Comparison of ENCODE assay signal across 18 cellular contexts in genomic region chr11:11171285-11171684, GRCh38.
DNase-seq lines count a peak whose midpoint lies in the region; ATAC-seq and TF ChIP-seq lines count a peak whose summit lies in the region.
"Had no signal": no experiment of that assay in that cellular context is flagged by ENCODE, and none has a peak within 500 bp of the region (broad histone marks: within the 10 kb centered on the region; RNA-seq: fewer than 3 reads in every experiment).

No MANE protein-coding gene starts in this region.

- H3K4me1 ChIP-seq in IMR-90 (ENCODE audit: control insufficient read depth, insufficient read depth, low read length), result no peaks in the 10 kb centered on the region; the same call in 1 of the 2 replicates
- H3K4me1 ChIP-seq: A549 had no signal

- no peak overlapping the region for H2BK5ac ChIP-seq in IMR-90 (ENCODE audit: low read depth, low read length, poor library complexity, severe bottlenecking)

- H2BK120ac ChIP-seq in IMR-90 (ENCODE audit: low read depth, low read length), result no peak overlapping the region

- ATAC-seq in IMR-90 (ENCODE audit: low read depth), result peak; percentile 73
- ATAC-seq in effector memory CD8-positive, alpha-beta T cell (replicated peaks), result no peak
- no peak for ATAC-seq in esophagus mucosa
- no peak for ATAC-seq in T-cell (replicated peaks in 1 of 4)
- ATAC-seq: A549, HepG2 had no signal

- TF ChIP-seq CTCF in IMR-90 (conservative IDR thresholded peaks at IDR 0.05; ENCODE audit: low read depth, low read length), result no peak
- no peak for TF ChIP-seq CTCF in nephron (IDR thresholded peaks at IDR 0.05; ENCODE audit: unreplicated experiment in 3 of 3)

- peak; percentile 11 for DNase-seq in A172 (ENCODE audit: low spot score)
- DNase-seq in IMR-90, result peak; percentile 4
- no peak for DNase-seq in effector memory CD8-positive, alpha-beta T cell
- DNase-seq in SKM-1 treated with dmso at 0.1 percent for 144 hours (lab: John Stamatoyannopoulos, UW; ENCODE audit: unreplicated experiment), result no peak
- no peak for DNase-seq in T-cell
- DNase-seq in NCI-H69 (lab: John Stamatoyannopoulos, UW), result no peak
- DNase-seq: dermis blood vessel endothelial cell, NCI-H1048, NCI-H748 treated with DMSO at 0.1 percent for 48 hours, trophoblast cell had no signal

- no TSS peak for BruUV-seq in IMR-90 (replicated peaks; lab: Mats Ljungman, UMichigan)

- peaks cover 11% of the 10 kb centered on the region for H3K36me3 Mint-ChIP-seq in effector memory CD8-positive, alpha-beta T cell (ENCODE audit: insufficient read depth)
- H3K36me3 Mint-ChIP-seq in nephron (ENCODE audit: low read depth) (no peaks in the 10 kb centered on the region), T-cell (no peaks in the 10 kb centered on the region)
- H3K36me3 Mint-ChIP-seq: natural killer cell treated with Interleukin-12 subunit alpha and Interleukin-12 subunit beta and Interleukin-15 and Interleukin-18, amount 100 ng/mL, for 72 hours had no signal

- H3K9me3 Mint-ChIP-seq in effector memory CD8-positive, alpha-beta T cell, result no peaks in the 10 kb centered on the region
- H3K9me3 Mint-ChIP-seq in nephron, result peaks cover 2% of the 10 kb centered on the region
- H3K9me3 Mint-ChIP-seq in T-cell, result no peaks in the 10 kb centered on the region
- H3K9me3 Mint-ChIP-seq: activated T-helper 17 cell treated with anti-CD3 and anti-CD28 coated beads, Interleukin-2, amount 50 U/mL, for 72 hours; CD4-positive, alpha-beta T cell; natural killer cell treated with Interleukin-12 subunit alpha and Interleukin-12 subunit beta and Interleukin-15 and Interleukin-18, amount 100 ng/mL, for 72 hours had no signal

- H2BK15ac ChIP-seq in IMR-90 (ENCODE audit: low read depth, low read length), result no peak overlapping the region; the same call in 2 of the 3 replicates

- no peaks in the 10 kb centered on the region for H3K36me3 ChIP-seq in IMR-90 (ENCODE audit: control insufficient read depth, insufficient read depth, low read length)

- H3K14ac ChIP-seq in IMR-90 (replicated peaks; ENCODE audit: low read depth, low read length), result no peak overlapping the region

- H2AK5ac ChIP-seq in IMR-90 (ENCODE audit: low read depth, low read length), result no peak overlapping the region

- H3K9me1 ChIP-seq in IMR-90 (ENCODE audit: insufficient read depth, low read length), result 0 out of 2 replicates have a peak, but pooled peaks cover 4% of the 10 kb centered on the region

- H2BK20ac ChIP-seq in IMR-90 (ENCODE audit: low read depth, low read length), result 0 out of 2 replicates have a peak overlapping the region, but pooled peaks have one; percentile 12

- no peak overlapping the region for H3K4me3 Mint-ChIP-seq in effector memory CD8-positive, alpha-beta T cell
- H3K4me3 Mint-ChIP-seq in nephron (no peak overlapping the region), T-cell (peak overlapping the region in 1 of 3 donors; percentile 4)
- H3K4me3 Mint-ChIP-seq: activated T-helper 17 cell treated with anti-CD3 and anti-CD28 coated beads, Interleukin-2, amount 50 U/mL, for 72 hours; CD4-positive, alpha-beta T cell; natural killer cell treated with Interleukin-12 subunit alpha and Interleukin-12 subunit beta and Interleukin-15 and Interleukin-18, amount 100 ng/mL, for 72 hours had no signal

- H4K20me1 ChIP-seq in IMR-90 (ENCODE audit: insufficient read depth, low read length), result no peaks in the 10 kb centered on the region

- H4K91ac ChIP-seq in IMR-90 (ENCODE audit: insufficient read depth, low read depth, low read length), result peak overlapping the region; percentile 58; the same call in 1 of the 2 replicates

- no peak overlapping the region for H3K4me2 ChIP-seq in IMR-90 (ENCODE audit: low read depth, low read length)
- H3K4me2 ChIP-seq: A549 had no signal

- TF ChIP-seq RAD21 in IMR-90 (IDR thresholded peaks at IDR 0.05; ENCODE audit: low read length), result no peak

- no peak overlapping the region for H3K4me3 ChIP-seq in IMR-90 (ENCODE audit: insufficient read depth, low read depth, low read length)
- H3K4me3 ChIP-seq: A549 had no signal

- intact Hi-C loops in IMR-90 (cut with micrococcal nuclease), result no loop called here

- CTCF ChIA-PET in IMR-90 (lab: Yijun Ruan, JAX), result no interaction called here
- CTCF ChIA-PET in T-cell (lab: Charles Lee), result interaction anchor here in 1 of 2 donors (1.1 kb wide), 1 partner anchor 14 kb away, joined by 5 read pairs; no protein-coding TSS in a partner anchor

- peak overlapping the region; percentile 7 for H2AK9ac ChIP-seq in IMR-90 (replicated peaks; ENCODE audit: low read depth, low read length, poor library complexity)

- in situ Hi-C loops in IMR-90 (cut with MboI; ENCODE audit: low sequenced_read_pairs), result no loop called here

- no peak overlapping the region for H4K5ac ChIP-seq in IMR-90 (ENCODE audit: low read depth, low read length)

- H3K27me3 ChIP-seq in IMR-90 (ENCODE audit: control insufficient read depth, insufficient read depth, low read length), result peaks cover 25% of the 10 kb centered on the region

- peaks cover 17 to 18% of the 10 kb centered on the region in 2 donors for H3K4me1 Mint-ChIP-seq in effector memory CD8-positive, alpha-beta T cell (ENCODE audit: low read depth in 2 of 2)
- H3K4me1 Mint-ChIP-seq in nephron, result peaks cover 49% of the 10 kb centered on the region
- peaks cover 12 to 22% (median 14%) of the 10 kb centered on the region in 3 donors for H3K4me1 Mint-ChIP-seq in T-cell
- H3K4me1 Mint-ChIP-seq: activated T-helper 17 cell treated with anti-CD3 and anti-CD28 coated beads, Interleukin-2, amount 50 U/mL, for 72 hours had no signal

- dilution Hi-C loops in IMR-90 (cut with HindIII; ENCODE audit: low sequenced_read_pairs, unreplicated experiment), result no loop called here

- no peak overlapping the region; a peak in 1 of 4 replicates for H4K8ac ChIP-seq in IMR-90 (ENCODE audit: low read depth in 2 of 2, low read length in 2 of 2)

- POLR2A ChIA-PET in IMR-90 (lab: Charles Lee; ENCODE audit: unreplicated experiment) (no interaction called here), T-cell (lab: Charles Lee) (no interaction called here)

- no peak overlapping the region for H3K4ac ChIP-seq in IMR-90 (ENCODE audit: low read depth, low read length)

- no peaks in the 10 kb centered on the region for H3K79me1 ChIP-seq in IMR-90 (ENCODE audit: low read depth in 1 of 2, low read length in 2 of 2)

- peak overlapping the region; percentile 55 to 85 for H3K27ac Mint-ChIP-seq in effector memory CD8-positive, alpha-beta T cell
- peak overlapping the region in 2 of 3 experiments; percentile 34 to 48 for H3K27ac Mint-ChIP-seq in nephron
- no peak overlapping the region for H3K27ac Mint-ChIP-seq in T-cell

- no peak overlapping the region for H3K18ac ChIP-seq in IMR-90 (ENCODE audit: low read depth, low read length)

- no peak for TF ChIP-seq POLR2A in IMR-90 (IDR thresholded peaks at IDR 0.05; ENCODE audit: low read depth, low read length)

- H3K56ac ChIP-seq in IMR-90 (ENCODE audit: extremely low read depth, insufficient read depth, low read length), result no peak overlapping the region

- H3K27me3 Mint-ChIP-seq in effector memory CD8-positive, alpha-beta T cell, result peaks cover 18 to 37% of the 10 kb centered on the region in 2 donors
- H3K27me3 Mint-ChIP-seq in nephron (ENCODE audit: low read depth), result peaks cover 11% of the 10 kb centered on the region
- H3K27me3 Mint-ChIP-seq in T-cell, result no peaks in the 10 kb centered on the region
- H3K27me3 Mint-ChIP-seq: activated T-helper 17 cell treated with anti-CD3 and anti-CD28 coated beads, Interleukin-2, amount 50 U/mL, for 72 hours; CD4-positive, alpha-beta T cell had no signal

- no CpG with 5 or more reads among the region's 3 CpGs for WGBS in IMR-90 (ENCODE audit: extremely low coverage in 2 of 2, insufficient read length in 1 of 2), 2 experiments

- no peaks in the 10 kb centered on the region for H3K9me3 ChIP-seq in IMR-90 (ENCODE audit: control insufficient read depth, insufficient read depth, low read length)
- H3K9me3 ChIP-seq: A549 had no signal

- no peak overlapping the region for H3K23ac ChIP-seq in IMR-90 (ENCODE audit: low read depth, low read length)

- no peak overlapping the region for H3K27ac ChIP-seq in IMR-90 (ENCODE audit: insufficient read depth, low read length)
- H3K27ac ChIP-seq: A549, VCaP had no signal

- no peak overlapping the region for H2AFZ ChIP-seq in IMR-90 (replicated peaks; ENCODE audit: low read length, poor library complexity)

- no peak overlapping the region for H3K9ac ChIP-seq in IMR-90 (ENCODE audit: low read depth, low read length)

TF ChIP-seq in IMR-90, 13 proteins besides CTCF, POLR2A, EP300 and RAD21 (continues in another document):
- TF ChIP-seq MXI1 (IDR thresholded peaks at IDR 0.05; ENCODE audit: borderline replicate concordance, low read depth, low read length), result no peak
- TF ChIP-seq NFE2L2 (IDR thresholded peaks at IDR 0.05; ENCODE audit: low read depth, low read length), result no peak
- no peak for TF ChIP-seq CEBPB (IDR thresholded peaks at IDR 0.05; ENCODE audit: low read depth, low read length)
- TF ChIP-seq FOS (IDR thresholded peaks at IDR 0.05; ENCODE audit: low read depth, low read length), result no peak
- TF ChIP-seq CHD1 (IDR thresholded peaks at IDR 0.05; ENCODE audit: low read depth, low read length), result no peak
- no peak for TF ChIP-seq USF2 (IDR thresholded peaks at IDR 0.05; ENCODE audit: low read depth, low read length)
- TF ChIP-seq SMC3 (IDR thresholded peaks at IDR 0.05; ENCODE audit: low read depth, low read length), result no peak
- no peak for TF ChIP-seq RFX5 (IDR thresholded peaks at IDR 0.05; ENCODE audit: low read depth, low read length)
- no peak for TF ChIP-seq MAZ (IDR thresholded peaks at IDR 0.05; ENCODE audit: borderline replicate concordance, low read depth, low read length)
- TF ChIP-seq ELK1 (IDR thresholded peaks at IDR 0.05; ENCODE audit: borderline replicate concordance, low read depth, low read length), result no peak
- no peak for TF ChIP-seq RCOR1 (IDR thresholded peaks at IDR 0.05; ENCODE audit: insufficient replicate concordance, low read length)
- no peak for TF ChIP-seq BHLHE40 (IDR thresholded peaks at IDR 0.05; ENCODE audit: low read depth, low read length)

Comparison
In these comparisons a context has a peak if more than half of its experiments do, and no peak if none do; other contexts are left out.
1. DNase-seq: peak in A172 (single experiment) and IMR-90 (single experiment); none in effector memory CD8-positive, alpha-beta T cell (0 of 3), SKM-1 treated with dmso at 0.1 percent for 144 hours (single experiment), T-cell (0 of 34) and NCI-H69 (single experiment).
2. H3K27ac Mint-ChIP-seq: peak in effector memory CD8-positive, alpha-beta T cell (2 of 2) and nephron (2 of 3); none in T-cell (0 of 2).